8 cellular contexts compared by ENCODE assay signal in the genomic region with DNA sequence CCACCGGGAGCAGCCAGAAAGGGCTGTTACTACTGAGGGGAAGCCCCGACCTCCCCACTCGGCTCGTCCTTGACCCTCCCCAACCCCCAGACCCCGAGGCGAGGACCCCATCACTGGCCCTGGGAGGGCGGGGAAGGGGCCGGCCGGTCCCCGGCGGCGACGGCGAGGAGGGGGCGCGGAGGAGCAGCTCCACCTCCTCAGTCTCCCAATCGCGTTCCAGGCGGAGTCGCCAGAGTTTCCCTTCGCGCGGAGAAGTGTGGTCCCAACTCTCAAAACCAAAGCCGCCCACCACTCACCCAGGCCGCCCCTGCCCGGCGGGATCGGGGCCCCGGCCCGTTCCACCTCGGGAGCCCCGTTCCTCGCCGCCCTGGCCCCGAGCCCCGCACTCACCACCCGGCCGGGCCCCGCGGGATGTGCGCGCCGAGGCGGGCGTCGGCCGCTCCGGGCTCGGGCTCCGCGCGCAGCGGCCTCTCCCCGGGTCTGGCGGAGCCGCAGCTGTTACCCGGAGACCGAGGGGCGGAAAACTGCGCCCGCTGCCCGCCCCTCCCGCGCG. TPM values are rescaled to one million over a fixed set of nuclear protein-coding genes. Genes with fewer than 3 reads are reported as not detected.
A peak's percentile ranks its signal among the peaks of the same experiment; 100 is the strongest.
DNase-seq lines count a peak whose midpoint lies in the region; ATAC-seq and TF ChIP-seq lines count a peak whose summit lies in the region.

No MANE protein-coding gene starts in this region.

- peak in 2 of 3 experiments; percentile 19 to 25 for DNase-seq in stimulated activated CD4-positive, alpha-beta T cell treated with anti-CD3 and anti-CD28 coated beads, TNF-alpha, amount 100 ng/mL, for 4 hours (ENCODE audit: low read depth in 3 of 3)
- no peak for DNase-seq in stimulated activated CD4-positive, alpha-beta T cell treated with anti-CD3 and anti-CD28 coated beads, Interleukin-4, amount 100 ng/mL, for 4 hours
- peak; percentile 61 for DNase-seq in NCI-H69 (lab: John Stamatoyannopoulos, UW)
- peak in 1 of 2 donors; percentile 34 for DNase-seq in memory B cell (ENCODE audit: low spot score in 2 of 2)
- peak in 1 of 2 donors; percentile 57 for DNase-seq in tibial nerve (ENCODE audit: low spot score in 2 of 2)
- DNase-seq in stimulated activated CD4-positive, alpha-beta T cell treated with anti-CD3 and anti-CD28 coated beads, Interleukin-2, amount 100 ng/mL, for 48 hours = no peak
- no peak for DNase-seq in activated effector memory CD4-positive, alpha-beta T cell treated with Interleukin-2 at 50 U/mL for 16 hours

- H3K27me3 Mint-ChIP-seq in memory B cell = peaks cover 13% of the 10 kb centered on the region

- peak; percentile 46 to 76 for TF ChIP-seq POLR2A in tibial nerve (IDR thresholded peaks at IDR 0.05)

- H3K27ac Mint-ChIP-seq in memory B cell = no peak overlapping the region

- no peaks in the 10 kb centered on the region for H3K9me3 ChIP-seq in ectodermal cell (ENCODE audit: control insufficient read depth, low read length)
- no peaks in the 10 kb centered on the region for H3K9me3 ChIP-seq in tibial nerve

- peak overlapping the region; percentile 98 for H3K27ac ChIP-seq in ectodermal cell (ENCODE audit: insufficient read depth, low read depth, low read length, poor library complexity, severe bottlenecking)
- H3K27ac ChIP-seq in tibial nerve = peak overlapping the region; percentile 95 to 98 (median 96)

- peaks cover 4% of the 10 kb centered on the region for H3K36me3 Mint-ChIP-seq in memory B cell

- ATAC-seq in memory B cell (ENCODE audit: low read depth) = peak; percentile 72

- no peak for TF ChIP-seq CTCF in tibial nerve (IDR thresholded peaks at IDR 0.05)

- TF ChIP-seq EP300 in tibial nerve (IDR thresholded peaks at IDR 0.05) = peak in 1 of 2 donors; percentile 69

- H3K36me3 ChIP-seq in ectodermal cell (ENCODE audit: control insufficient read depth, insufficient read depth, low read length) = peaks cover 24% of the 10 kb centered on the region
- H3K36me3 ChIP-seq in tibial nerve = peaks cover 0 to 19% (median 4%) of the 10 kb centered on the region in 3 donors

- H3K27me3 ChIP-seq in ectodermal cell (ENCODE audit: control insufficient read depth, insufficient read depth, low read length, poor library complexity, severe bottlenecking) (no peaks in the 10 kb centered on the region), tibial nerve (no peaks in the 10 kb centered on the region)

- H3K4me3 ChIP-seq in ectodermal cell (ENCODE audit: insufficient read depth, low read depth, low read length) (peak overlapping the region; percentile 90), tibial nerve (peak overlapping the region; percentile 74 to 87 (median 80))

- no peak overlapping the region for H3K4me3 Mint-ChIP-seq in memory B cell

- peaks cover 45% of the 10 kb centered on the region for H3K4me1 ChIP-seq in ectodermal cell (ENCODE audit: control insufficient read depth, insufficient read depth, low read length)
- peaks cover 0 to 87% (median 45%) of the 10 kb centered on the region in 4 donors for H3K4me1 ChIP-seq in tibial nerve

- peaks cover 4% of the 10 kb centered on the region for H3K4me1 Mint-ChIP-seq in memory B cell

- WGBS in ectodermal cell, 2 experiments = 0% methylated on average over 65 of the region's 65 CpGs
- WGBS in tibial nerve, 2 donors = 1% methylated on average over 33 of the region's 65 CpGs; no CpG with 5 or more reads in 1 of the 2 donors

- no peaks in the 10 kb centered on the region for H3K9me3 Mint-ChIP-seq in memory B cell

RNA-seq across cellular contexts. Expression of gene PLXNB1, which starts 0.9 kb away (rescaled TPM):
- 161 TPM for polyA plus RNA-seq in ectodermal cell (2013, experiment 1 of 4)
- 204 TPM for polyA plus RNA-seq in ectodermal cell (2013, experiment 2 of 4)
- polyA plus RNA-seq in ectodermal cell (2013, experiment 3 of 4) = 140 TPM
- 165 TPM for polyA plus RNA-seq in ectodermal cell (2013, experiment 4 of 4)
- total RNA-seq in tibial nerve = 100 to 1,000 TPM; 216 to 379 (median 339) TPM

RNA-seq across cellular contexts. Expression of gene CCDC51, which starts 11.0 kb away (rescaled TPM):
- 22.0 TPM for polyA plus RNA-seq in ectodermal cell (2013, experiment 1 of 4)
- polyA plus RNA-seq in ectodermal cell (2013, experiment 2 of 4) = 21.2 TPM
- polyA plus RNA-seq in ectodermal cell (2013, experiment 3 of 4) = 17.7 TPM
- polyA plus RNA-seq in ectodermal cell (2013, experiment 4 of 4) = 18.2 TPM
- total RNA-seq in tibial nerve = 10 to 100 TPM; 23.4 to 33.3 (median 29.2) TPM

RNA-seq across cellular contexts. Expression of gene TMA7, which starts 11.1 kb away (rescaled TPM):
- 410 TPM for polyA plus RNA-seq in ectodermal cell (2013, experiment 1 of 4)
- 358 TPM for polyA plus RNA-seq in ectodermal cell (2013, experiment 2 of 4)
- polyA plus RNA-seq in ectodermal cell (2013, experiment 3 of 4) = 416 TPM
- 513 TPM for polyA plus RNA-seq in ectodermal cell (2013, experiment 4 of 4)
- 100 to 1,000 TPM; 212 to 380 (median 291) TPM for total RNA-seq in tibial nerve

RNA-seq across cellular contexts. Expression of gene ATRIP, which starts 17.6 kb away (rescaled TPM):
- polyA plus RNA-seq in ectodermal cell (2013, experiment 1 of 4) = 20.7 TPM
- polyA plus RNA-seq in ectodermal cell (2013, experiment 2 of 4) = 20.5 TPM
- polyA plus RNA-seq in ectodermal cell (2013, experiment 3 of 4) = 18.2 TPM
- polyA plus RNA-seq in ectodermal cell (2013, experiment 4 of 4) = 16.2 TPM
- total RNA-seq in tibial nerve = 10 to 100 TPM in 2 of 4 donors, 1 to 10 TPM in 2; 7.5 to 10.5 (median 9.3) TPM

RNA-seq across cellular contexts. Expression of gene FBXW12, which starts 56.9 kb away (rescaled TPM):
- 0.87 TPM for polyA plus RNA-seq in ectodermal cell (2013, experiment 1 of 4)
- polyA plus RNA-seq in ectodermal cell (2013, experiment 2 of 4) = 1.6 TPM
- 1.0 TPM for polyA plus RNA-seq in ectodermal cell (2013, experiment 3 of 4)
- polyA plus RNA-seq in ectodermal cell (2013, experiment 4 of 4) = 1.1 TPM
- total RNA-seq in tibial nerve = not detected

Comparison
In these comparisons a context has a peak if more than half of its experiments do, and no peak if none do; other contexts are left out.
1. DNase-seq: peak in stimulated activated CD4-positive, alpha-beta T cell treated with anti-CD3 and anti-CD28 coated beads, TNF-alpha, amount 100 ng/mL, for 4 hours (2 of 3) and NCI-H69 (single experiment); none in stimulated activated CD4-positive, alpha-beta T cell treated with anti-CD3 and anti-CD28 coated beads, Interleukin-4, amount 100 ng/mL, for 4 hours (0 of 2), stimulated activated CD4-positive, alpha-beta T cell treated with anti-CD3 and anti-CD28 coated beads, Interleukin-2, amount 100 ng/mL, for 48 hours (0 of 2) and activated effector memory CD4-positive, alpha-beta T cell treated with Interleukin-2 at 50 U/mL for 16 hours (single experiment).